Comparison of ENCODE assay signal across 23 cellular contexts in genomic region chr4:3177905-3178304, GRCh38.
"Had no signal": no experiment of that assay in that cellular context is flagged by ENCODE, and none has a peak within 500 bp of the region (broad histone marks: within the 10 kb centered on the region; RNA-seq: fewer than 3 reads in every experiment).

No MANE protein-coding gene starts in this region.

- ATAC-seq: Panc1, Right ventricle myocardium inferior, T-cell had no signal

- H3K4me3 Mint-ChIP-seq: activated CD4-positive, alpha-beta memory T cell treated with anti-CD3 and anti-CD28 coated beads, Interleukin-2, amount 10 ng/mL, durations not matched to agents 7 days and 5 days; activated naive CD8-positive, alpha-beta T cell treated with anti-CD3 and anti-CD28 coated beads, Interleukin-2, amount 10 ng/mL, durations not matched to agents 7 days and 5 days; T-cell had no signal

- H3K4me1 Mint-ChIP-seq: activated CD4-positive, alpha-beta memory T cell treated with anti-CD3 and anti-CD28 coated beads, Interleukin-2, amount 10 ng/mL, durations not matched to agents 7 days and 5 days; activated naive CD8-positive, alpha-beta T cell treated with anti-CD3 and anti-CD28 coated beads, Interleukin-2, amount 10 ng/mL, durations not matched to agents 7 days and 5 days; T-cell had no signal

- H3K27ac Mint-ChIP-seq: activated CD4-positive, alpha-beta memory T cell treated with anti-CD3 and anti-CD28 coated beads, Interleukin-2, amount 10 ng/mL, durations not matched to agents 7 days and 5 days; activated naive CD8-positive, alpha-beta T cell treated with anti-CD3 and anti-CD28 coated beads, Interleukin-2, amount 10 ng/mL, durations not matched to agents 7 days and 5 days; T-cell had no signal

- H3K27me3 Mint-ChIP-seq: activated CD4-positive, alpha-beta memory T cell treated with anti-CD3 and anti-CD28 coated beads, Interleukin-2, amount 10 ng/mL, durations not matched to agents 7 days and 5 days; activated naive CD8-positive, alpha-beta T cell treated with anti-CD3 and anti-CD28 coated beads, Interleukin-2, amount 10 ng/mL, durations not matched to agents 7 days and 5 days; T-cell had no signal

- H3K9me3 Mint-ChIP-seq: activated CD4-positive, alpha-beta memory T cell treated with anti-CD3 and anti-CD28 coated beads, Interleukin-2, amount 10 ng/mL, durations not matched to agents 7 days and 5 days; activated naive CD8-positive, alpha-beta T cell treated with anti-CD3 and anti-CD28 coated beads, Interleukin-2, amount 10 ng/mL, durations not matched to agents 7 days and 5 days; T-cell had no signal

- DNase-seq: activated CD4-positive, alpha-beta memory T cell treated with anti-CD3 and anti-CD28 coated beads, Interleukin-2, amount 10 ng/mL, durations not matched to agents 7 days and 5 days; activated CD4-positive, alpha-beta T cell treated with anti-CD3 and anti-CD28 coated beads, Interleukin-2, amount 50 U/mL, for 1 hour; activated CD4-positive, CD25-positive, alpha-beta regulatory T cell; activated CD8-positive, alpha-beta memory T cell treated with anti-CD3 and anti-CD28 coated beads, Interleukin-2, amount 50 U/mL, for 4 hours; activated naive CD4-positive, alpha-beta T cell treated with anti-CD3 and anti-CD28 coated beads, Interleukin-2, amount 50 U/mL, for 16 hours; activated naive CD8-positive, alpha-beta T cell treated with anti-CD3 and anti-CD28 coated beads, Interleukin-2, amount 10 ng/mL, durations not matched to agents 7 days and 5 days; adrenal gland; anterior cingulate cortex; central memory CD4-positive, alpha-beta T cell; KG1; NCI-H1048; NCI-H146; NCI-H2029; NCI-H2107; NCI-H510A treated with DMSO at 0.1 percent for 48 hours; NCI-H748 treated with DMSO at 0.1 percent for 48 hours; OCI-M1; RPMI8226; T-cell; T-helper 2 cell; T1000 had no signal
